ENCODE assay signal across 8 cellular contexts in the genomic region with DNA sequence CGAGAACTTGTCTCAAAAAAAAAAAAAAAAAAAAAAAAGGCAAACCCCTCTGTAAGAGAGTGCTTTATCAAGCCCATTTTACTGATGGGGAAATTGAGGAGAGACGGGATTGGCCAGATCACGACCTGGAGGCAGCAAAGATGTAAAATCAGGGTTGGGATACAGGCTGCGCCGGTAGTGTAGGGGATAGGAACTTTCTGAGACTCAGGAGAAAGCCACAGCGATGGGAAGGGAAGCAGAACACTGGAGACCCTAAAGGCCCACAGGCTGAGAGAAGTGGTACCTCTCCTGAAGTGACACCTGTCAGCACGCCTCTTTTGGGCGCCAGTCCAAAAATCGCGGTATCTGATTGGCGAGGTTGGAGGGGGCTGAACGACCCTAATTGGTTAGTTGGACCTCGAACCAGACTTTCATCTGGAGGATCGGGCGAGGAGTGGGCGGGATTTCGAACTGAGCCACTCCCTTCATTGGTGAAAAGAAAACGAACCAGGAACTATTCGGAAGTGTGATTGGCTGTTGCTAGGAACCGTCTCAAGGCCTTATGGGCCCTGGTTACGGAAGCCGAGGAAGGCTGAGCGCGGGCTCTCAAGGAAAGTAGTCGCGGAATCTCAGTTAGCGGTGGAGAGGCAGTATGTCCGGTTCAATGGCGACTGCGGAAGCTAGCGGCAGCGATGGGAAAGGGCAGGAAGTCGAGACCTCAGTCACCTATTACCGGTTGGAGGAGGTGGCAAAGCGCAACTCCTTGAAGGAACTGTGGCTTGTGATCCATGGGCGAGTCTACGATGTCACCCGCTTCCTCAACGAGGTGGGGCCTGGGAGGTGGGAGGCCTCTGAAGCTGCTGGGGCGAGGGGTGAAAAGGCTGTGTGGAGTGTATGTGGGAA. TPM values are rescaled to one million over a fixed set of nuclear protein-coding genes. Genes with fewer than 3 reads are reported as not detected.
A peak's percentile ranks its signal among the peaks of the same experiment; 100 is the strongest.
DNase-seq lines count a peak whose midpoint lies in the region; ATAC-seq and TF ChIP-seq lines count a peak whose summit lies in the region.

A gene with protein sequence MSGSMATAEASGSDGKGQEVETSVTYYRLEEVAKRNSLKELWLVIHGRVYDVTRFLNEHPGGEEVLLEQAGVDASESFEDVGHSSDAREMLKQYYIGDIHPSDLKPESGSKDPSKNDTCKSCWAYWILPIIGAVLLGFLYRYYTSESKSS (plus strand): TSS at position 567 of the 882 bp plus-strand sequence. CDS start 65 bp downstream, at position 632.

- H3K9ac ChIP-seq in adipocyte (ENCODE audit: low read length), result peak within 1 kb of the TSS; percentile 92
- peak within 1 kb of the TSS; percentile 83 for H3K9ac ChIP-seq in trophoblast cell (ENCODE audit: low read length)

- H2BK5ac ChIP-seq in trophoblast cell (ENCODE audit: low read depth, low read length, poor library complexity), result peak within 1 kb of the TSS; percentile 6

- peak within 1 kb of the TSS; percentile 83 for H3K27ac ChIP-seq in trophoblast cell (ENCODE audit: low read depth, low read length)
- H3K27ac ChIP-seq in transverse colon, result peak within 1 kb of the TSS; percentile 87 to 91 (median 88)

- peaks cover 4% of the 10 kb centered on the region for H3K79me2 ChIP-seq in trophoblast cell (ENCODE audit: control insufficient read depth, insufficient read depth, low read length, poor library complexity)

- H3K23ac ChIP-seq in trophoblast cell (ENCODE audit: low read length), result no peak within 1 kb of the TSS

- TF ChIP-seq POLR2A in transverse colon (IDR thresholded peaks at IDR 0.05), result peak; percentile 93

- TF ChIP-seq CTCF in GM12875 (IDR thresholded peaks at IDR 0.05; ENCODE audit: borderline replicate concordance, insufficient read depth, low read depth, low read length) (no peak), transverse colon (IDR thresholded peaks at IDR 0.05) (peak in 2 of 5 experiments; percentile 45 to 55)

- H3K27me3 ChIP-seq in adipocyte (replicated peaks; ENCODE audit: control insufficient read depth, insufficient read depth, low read length) (no peaks in the 10 kb centered on the region), trophoblast cell (ENCODE audit: insufficient read depth, low read length) (no peaks in the 10 kb centered on the region), transverse colon (no peaks in the 10 kb centered on the region)

- intact Hi-C loops in cardiac septum (cut with DNase I), result loop anchor here (2.0 kb wide), 1 partner anchor 21 kb away; no protein-coding TSS in a partner anchor
- intact Hi-C loops in transverse colon (cut with DNase I; ENCODE audit: low total_unique reads), result no loop called here

- H2BK12ac ChIP-seq in trophoblast cell (ENCODE audit: low read length), result peak within 1 kb of the TSS; percentile 66

- peak within 1 kb of the TSS; percentile 80 for H3K4me2 ChIP-seq in trophoblast cell (ENCODE audit: low read length)

- no peak for TF ChIP-seq EP300 in transverse colon (IDR thresholded peaks at IDR 0.05; ENCODE audit: low read depth)

- H2AFZ ChIP-seq in trophoblast cell (ENCODE audit: insufficient read depth, low read length, poor library complexity), result peak within 1 kb of the TSS; percentile 77

- peak within 1 kb of the TSS; percentile 63 for H3K14ac ChIP-seq in trophoblast cell (ENCODE audit: low read length)

- peak; percentile 99 for ATAC-seq in HG02798 (IDR thresholded peaks at IDR 0.05; ENCODE audit: poor library complexity, unreplicated experiment)

- H3K18ac ChIP-seq in trophoblast cell (ENCODE audit: low read length), result peak within 1 kb of the TSS; percentile 27

- H3K4me1 ChIP-seq in adipocyte (ENCODE audit: control insufficient read depth, insufficient read depth, low read length), result peaks cover 8% of the 10 kb centered on the region
- peaks cover 0 to 2% of the 10 kb centered on the region in 2 experiments for H3K4me1 ChIP-seq in trophoblast cell (ENCODE audit: control insufficient read depth in 1 of 2, insufficient read depth in 2 of 2, low read length in 2 of 2)
- H3K4me1 ChIP-seq in transverse colon, result peaks cover 0 to 13% (median 11%) of the 10 kb centered on the region in 4 donors

- no peaks in the 10 kb centered on the region for H3K9me3 ChIP-seq in adipocyte (ENCODE audit: control insufficient read depth, low read length)
- no peaks in the 10 kb centered on the region for H3K9me3 ChIP-seq in trophoblast cell (ENCODE audit: insufficient read depth, low read depth, low read length)
- H3K9me3 ChIP-seq in transverse colon, result no peaks in the 10 kb centered on the region

- H3K4ac ChIP-seq in trophoblast cell (ENCODE audit: low read depth, low read length), result peak within 1 kb of the TSS; percentile 77

- peak within 1 kb of the TSS; percentile 47 for H2BK120ac ChIP-seq in trophoblast cell (ENCODE audit: insufficient read depth, low read length, poor library complexity)

- WGBS in trophoblast cell (ENCODE audit: extremely low coverage, insufficient coverage, insufficient read length), result no CpG with 5 or more reads among the region's 40 CpGs
- 0 to 5% methylated on average over 1 to 40 of the region's 40 CpGs for WGBS in transverse colon (ENCODE audit: low coverage in 1 of 2), 2 donors

- peak within 1 kb of the TSS; percentile 80 for H3K4me3 ChIP-seq in GM12875 (ENCODE audit: low read depth, low read length)
- H3K4me3 ChIP-seq in adipocyte (ENCODE audit: low read length), result peak within 1 kb of the TSS; percentile 95
- H3K4me3 ChIP-seq in trophoblast cell (ENCODE audit: low read depth, low read length), result peak within 1 kb of the TSS; percentile 93
- peak within 1 kb of the TSS; percentile 67 to 85 (median 74) for H3K4me3 ChIP-seq in transverse colon

- H3K36me3 ChIP-seq in adipocyte (ENCODE audit: control insufficient read depth, insufficient read depth, low read length, severe bottlenecking), result peaks cover 22% of the 10 kb centered on the region
- H3K36me3 ChIP-seq in trophoblast cell (ENCODE audit: control insufficient read depth in 1 of 2, insufficient read depth in 2 of 2, low read length in 2 of 2), result peaks cover 10 to 17% of the 10 kb centered on the region in 2 experiments
- peaks cover 0 to 16% (median 1%) of the 10 kb centered on the region in 4 donors for H3K36me3 ChIP-seq in transverse colon

- DNase-seq in NCI-H1436 (lab: John Stamatoyannopoulos, UW) (peak; percentile 99), T follicular helper cell (ENCODE audit: low read depth) (peak; percentile 95), adipocyte (ENCODE audit: low read depth) (peak; percentile 98), cardiac septum (ENCODE audit: low spot score) (peak; percentile 94), trophoblast cell (peak; percentile 97 to 99), transverse colon (peak; percentile 96)

- peaks cover 6% of the 10 kb centered on the region for H3K79me1 ChIP-seq in trophoblast cell (ENCODE audit: low read length)

- H4K12ac ChIP-seq in trophoblast cell (ENCODE audit: low read depth, low read length), result peak within 1 kb of the TSS; percentile 81

- peak within 1 kb of the TSS; percentile 89 for H4K8ac ChIP-seq in trophoblast cell (ENCODE audit: low read depth, low read length)

- no peak within 1 kb of the TSS for H2AK5ac ChIP-seq in trophoblast cell (ENCODE audit: low read length)

- peak within 1 kb of the TSS; percentile 39 for H4K91ac ChIP-seq in trophoblast cell (ENCODE audit: low read depth, low read length)

- in situ Hi-C loops in transverse colon (cut with MboI; ENCODE audit: low pct_ligation_motif_present in 1 of 4, low pct_unique_long_range_greater_than_20kb in 1 of 4, low sequenced_read_pairs in 3 of 4), result no loop called here

RNA-seq across cellular contexts. Expression of the gene that starts here (rescaled TPM):
- 53.2 TPM for total RNA-seq in cardiac septum
- polyA plus RNA-seq in trophoblast cell (2013), result 103 and 111 TPM in 2 replicates
- 10 to 100 TPM; 30.3 to 60.5 (median 42.4) TPM for total RNA-seq in transverse colon

Comparison
In these comparisons a context has a peak if more than half of its experiments do, and no peak if none do; other contexts are left out.
1. Peak in every context shown above with its lines: DNase-seq, ATAC-seq, H3K4me3 ChIP-seq and H3K27ac ChIP-seq.